Comparison of ENCODE assay signal across 9 cellular contexts in genomic region chr17:47889734-47890529, GRCh38. TPM values are rescaled to one million over a fixed set of nuclear protein-coding genes. Genes with fewer than 3 reads are reported as not detected.
A peak's percentile ranks its signal among the peaks of the same experiment; 100 is the strongest.
DNase-seq lines count a peak whose midpoint lies in the region; ATAC-seq and TF ChIP-seq lines count a peak whose summit lies in the region.
"Had no signal": no experiment of that assay in that cellular context is flagged by ENCODE, and none has a peak within 500 bp of the region (broad histone marks: within the 10 kb centered on the region; RNA-seq: fewer than 3 reads in every experiment).

No MANE protein-coding gene starts in this region.

- intact Hi-C loops in PC-3 (cut with micrococcal nuclease): loop anchor here (1.0 kb wide), 1 partner anchor 47 kb away; no protein-coding TSS in a partner anchor
- intact Hi-C loops in esophagus muscularis mucosa (cut with DNase I): loop anchor here (1.0 to 10.0 kb wide), 3 partner anchors 49 to 185 kb away; partner anchors contain the start of genes PNPO and SCRN2

- no peaks in the 10 kb centered on the region for H3K27me3 ChIP-seq in PC-3 (ENCODE audit: low read length)
- H3K27me3 ChIP-seq in esophagus muscularis mucosa: peaks cover 0 to 6% (median 0%) of the 10 kb centered on the region in 4 donors

- H3K27ac ChIP-seq in PC-3 (ENCODE audit: low read length) (no peak overlapping the region), esophagus muscularis mucosa (replicated peaks in 1 of 4) (no peak overlapping the region)

- H3K4me2 ChIP-seq in PC-3 (ENCODE audit: low read length): no peak overlapping the region

- no peak overlapping the region for H3K4me3 ChIP-seq in PC-3 (ENCODE audit: low read length)
- no peak overlapping the region for H3K4me3 ChIP-seq in esophagus muscularis mucosa

- no peaks in the 10 kb centered on the region for H3K36me3 ChIP-seq in PC-3 (ENCODE audit: low read depth, low read length)
- H3K36me3 ChIP-seq in esophagus muscularis mucosa: peaks cover 0 to 3% (median 0%) of the 10 kb centered on the region in 4 donors

- no peaks in the 10 kb centered on the region for H3K9me3 ChIP-seq in PC-3 (ENCODE audit: low read length)
- no peaks in the 10 kb centered on the region for H3K9me3 ChIP-seq in esophagus muscularis mucosa

- H2AFZ ChIP-seq in PC-3 (ENCODE audit: low read length): no peak overlapping the region

- H3K27me3 Mint-ChIP-seq in natural killer cell treated with Interleukin-12 subunit alpha and Interleukin-12 subunit beta and Interleukin-15 and Interleukin-18, amount 100 ng/mL, for 72 hours: no peaks in the 10 kb centered on the region

- TF ChIP-seq EP300 in esophagus muscularis mucosa (IDR thresholded peaks at IDR 0.05): no peak

- no peaks in the 10 kb centered on the region for H4K20me1 ChIP-seq in PC-3 (ENCODE audit: low read length)

- no peaks in the 10 kb centered on the region for H3K36me3 Mint-ChIP-seq in natural killer cell treated with Interleukin-12 subunit alpha and Interleukin-12 subunit beta and Interleukin-15 and Interleukin-18, amount 100 ng/mL, for 72 hours
- H3K36me3 Mint-ChIP-seq in stimulated activated effector memory CD8-positive, alpha-beta T cell treated with anti-CD3 and anti-CD28 coated beads, Interleukin-12 subunit alpha, Interleukin-12 subunit beta, amount 100 ng/mL, for 72 hours: no peaks in the 10 kb centered on the region

- H3K4me1 Mint-ChIP-seq in natural killer cell treated with Interleukin-12 subunit alpha and Interleukin-12 subunit beta and Interleukin-15 and Interleukin-18, amount 100 ng/mL, for 72 hours (ENCODE audit: low read depth in 2 of 2): peaks cover 22 to 23% of the 10 kb centered on the region in 2 donors
- H3K4me1 Mint-ChIP-seq in stimulated activated effector memory CD8-positive, alpha-beta T cell treated with anti-CD3 and anti-CD28 coated beads, Interleukin-12 subunit alpha, Interleukin-12 subunit beta, amount 100 ng/mL, for 72 hours: peaks cover 19% of the 10 kb centered on the region

- peaks cover 17% of the 10 kb centered on the region for H3K4me1 ChIP-seq in PC-3 (ENCODE audit: insufficient read depth, low read length)
- H3K4me1 ChIP-seq in esophagus muscularis mucosa: peaks cover 11 to 18% (median 13%) of the 10 kb centered on the region in 4 donors

- no peaks in the 10 kb centered on the region for H3F3A ChIP-seq in PC-3 (ENCODE audit: low read length, unreplicated experiment)

- H3K79me2 ChIP-seq in PC-3 (ENCODE audit: low read length): peaks cover 6% of the 10 kb centered on the region

- peak; percentile 99 for ATAC-seq in PC-3
- ATAC-seq in natural killer cell treated with Interleukin-12 subunit alpha and Interleukin-12 subunit beta and Interleukin-15 and Interleukin-18, amount 100 ng/mL, for 72 hours: peak; percentile 89 to 90
- ATAC-seq in stimulated activated effector memory CD8-positive, alpha-beta T cell treated with anti-CD3 and anti-CD28 coated beads, Interleukin-12 subunit alpha, Interleukin-12 subunit beta, amount 100 ng/mL, for 72 hours: peak; percentile 97
- no peak for ATAC-seq in HG03439 (IDR thresholded peaks at IDR 0.05; ENCODE audit: unreplicated experiment)

- H3K4me3 Mint-ChIP-seq in natural killer cell treated with Interleukin-12 subunit alpha and Interleukin-12 subunit beta and Interleukin-15 and Interleukin-18, amount 100 ng/mL, for 72 hours: no peak overlapping the region
- no peak overlapping the region for H3K4me3 Mint-ChIP-seq in stimulated activated effector memory CD8-positive, alpha-beta T cell treated with anti-CD3 and anti-CD28 coated beads, Interleukin-12 subunit alpha, Interleukin-12 subunit beta, amount 100 ng/mL, for 72 hours
- H3K4me3 Mint-ChIP-seq: dendritic cell treated with granulocyte-macrophage colony-stimulating factor and Interleukin-4, amounts not matched to agents 40 ng/mL and 50 ng/mL, for 4 days had no signal

- H3K27ac Mint-ChIP-seq in natural killer cell treated with Interleukin-12 subunit alpha and Interleukin-12 subunit beta and Interleukin-15 and Interleukin-18, amount 100 ng/mL, for 72 hours: peak overlapping the region in 1 of 2 donors; percentile 50
- no peak overlapping the region for H3K27ac Mint-ChIP-seq in stimulated activated effector memory CD8-positive, alpha-beta T cell treated with anti-CD3 and anti-CD28 coated beads, Interleukin-12 subunit alpha, Interleukin-12 subunit beta, amount 100 ng/mL, for 72 hours
- H3K27ac Mint-ChIP-seq: dendritic cell treated with granulocyte-macrophage colony-stimulating factor and Interleukin-4, amounts not matched to agents 40 ng/mL and 50 ng/mL, for 4 days had no signal

- CTCF ChIA-PET in PC-3 (lab: Charles Lee): interaction anchor here (0.6 to 1.9 kb wide), 10 partner anchors 25 to 240 kb away, joined by 3 to 65 read pairs (median 4); partner anchors contain the start of genes KPNB1, OSBPL7, SCRN2 and SP6

- no TSS peak for BruUV-seq in PC-3 (replicated peaks; lab: Mats Ljungman, UMichigan)

- H3K9me2 ChIP-seq in PC-3 (replicated peaks; ENCODE audit: low read length): no peaks in the 10 kb centered on the region

- no peaks in the 10 kb centered on the region for H3K9me3 Mint-ChIP-seq in natural killer cell treated with Interleukin-12 subunit alpha and Interleukin-12 subunit beta and Interleukin-15 and Interleukin-18, amount 100 ng/mL, for 72 hours
- no peaks in the 10 kb centered on the region for H3K9me3 Mint-ChIP-seq in stimulated activated effector memory CD8-positive, alpha-beta T cell treated with anti-CD3 and anti-CD28 coated beads, Interleukin-12 subunit alpha, Interleukin-12 subunit beta, amount 100 ng/mL, for 72 hours
- H3K9me3 Mint-ChIP-seq: dendritic cell treated with granulocyte-macrophage colony-stimulating factor and Interleukin-4, amounts not matched to agents 40 ng/mL and 50 ng/mL, for 4 days had no signal

- POLR2A ChIA-PET in PC-3 (lab: Charles Lee; ENCODE audit: unreplicated experiment): no interaction called here

- WGBS in esophagus muscularis mucosa: 40% methylated on average over 11 of the region's 11 CpGs

- no peak overlapping the region for H3K9ac ChIP-seq in PC-3 (ENCODE audit: low read length)

- TF ChIP-seq POLR2A in esophagus muscularis mucosa (IDR thresholded peaks at IDR 0.05; ENCODE audit: low read depth): no peak

- TF ChIP-seq CTCF in PC-3 (conservative IDR thresholded peaks at IDR 0.05; ENCODE audit: low read depth, low read length) (peak; percentile 99), esophagus muscularis mucosa (IDR thresholded peaks at IDR 0.05) (peak in 2 of 3 experiments; percentile 90 to 96)

- DNase-seq in ELR (ENCODE audit: low read depth) (peak; percentile 91), Kasumi-1 (lab: John Stamatoyannopoulos, UW) (peak; percentile 90 to 93), PC-3 (peak; percentile 93), activated T-cell treated with anti-CD3 and anti-CD28 coated beads for 48 hours (ENCODE audit: low read depth) (peak; percentile 83), esophagus muscularis mucosa (ENCODE audit: extremely low spot score) (peak; percentile 97)
- peak; percentile 93 for DNase-seq in natural killer cell treated with Interleukin-12 subunit alpha and Interleukin-12 subunit beta and Interleukin-15 and Interleukin-18, amount 100 ng/mL, for 72 hours (ENCODE audit: low spot score)
- DNase-seq in stimulated activated effector memory CD8-positive, alpha-beta T cell treated with anti-CD3 and anti-CD28 coated beads, Interleukin-12 subunit alpha, Interleukin-12 subunit beta, amount 100 ng/mL, for 72 hours (ENCODE audit: low spot score in 2 of 2): peak; percentile 92 to 95

RNA-seq across cellular contexts. Expression of gene SP2, which starts 6.1 kb away (rescaled TPM):
- 3.9 and 6.5 TPM in 2 replicates for total RNA-seq in PC-3 (2014; rRNA removed)
- 10 to 100 TPM in 1 of 4 donors, 1 to 10 TPM in 3; 7.1 to 16.0 (median 9.4) TPM for total RNA-seq in esophagus muscularis mucosa
- total RNA-seq in natural killer cell treated with Interleukin-12 subunit alpha and Interleukin-12 subunit beta and Interleukin-15 and Interleukin-18, amount 100 ng/mL, for 72 hours: 10 to 100 TPM; 22.0 to 25.8 TPM

RNA-seq across cellular contexts. Expression of gene SP6, which starts 39.0 kb away (rescaled TPM):
- total RNA-seq in PC-3 (2014; rRNA removed) (3.1 and 3.9 TPM in 2 replicates), esophagus muscularis mucosa (under 1 TPM; under 0.01 to 0.71 (median 0.25) TPM)
- total RNA-seq in natural killer cell treated with Interleukin-12 subunit alpha and Interleukin-12 subunit beta and Interleukin-15 and Interleukin-18, amount 100 ng/mL, for 72 hours: under 1 TPM in 1 of 2 donors, not detected in 1; 0.24 TPM

RNA-seq across cellular contexts. Expression of gene SCRN2, which starts 48.9 kb away (rescaled TPM):
- total RNA-seq in PC-3 (2014; rRNA removed): 44.0 and 47.9 TPM in 2 replicates
- 10 to 100 TPM in 3 of 4 donors, 1 to 10 TPM in 1; 9.6 to 34.0 (median 23.1) TPM for total RNA-seq in esophagus muscularis mucosa
- 10 to 100 TPM; 18.1 to 23.5 TPM for total RNA-seq in natural killer cell treated with Interleukin-12 subunit alpha and Interleukin-12 subunit beta and Interleukin-15 and Interleukin-18, amount 100 ng/mL, for 72 hours

RNA-seq across cellular contexts. Expression of gene PNPO, which starts 51.4 kb away (rescaled TPM):
- total RNA-seq in PC-3 (2014; rRNA removed) (49.8 and 57.5 TPM in 2 replicates), esophagus muscularis mucosa (10 to 100 TPM; 21.2 to 32.8 (median 27.6) TPM)
- total RNA-seq in natural killer cell treated with Interleukin-12 subunit alpha and Interleukin-12 subunit beta and Interleukin-15 and Interleukin-18, amount 100 ng/mL, for 72 hours: 10 to 100 TPM; 21.5 to 39.9 TPM

RNA-seq across cellular contexts. Expression of gene LRRC46, which starts 58.5 kb away (rescaled TPM):
- total RNA-seq in PC-3 (2014; rRNA removed) (0.44 and 1.2 TPM in 2 replicates), esophagus muscularis mucosa (under 1 TPM in 1 of 4 donors, not detected in 3; 0.45 TPM)
- under 1 TPM; 0.17 to 0.86 TPM for total RNA-seq in natural killer cell treated with Interleukin-12 subunit alpha and Interleukin-12 subunit beta and Interleukin-15 and Interleukin-18, amount 100 ng/mL, for 72 hours
